Comparison of ENCODE assay signal across 8 cellular contexts in genomic region chr4:2412885-2413716, GRCh38. TPM values are rescaled to one million over a fixed set of nuclear protein-coding genes. Genes with fewer than 3 reads are reported as not detected.
DNase-seq lines count a peak whose midpoint lies in the region; ATAC-seq and TF ChIP-seq lines count a peak whose summit lies in the region.

No MANE protein-coding gene starts in this region.

- ATAC-seq in GM21360 (IDR thresholded peaks at IDR 0.05; ENCODE audit: unreplicated experiment) (peak; percentile 39), foreskin keratinocyte (peak; percentile 92)

- peak overlapping the region; percentile 13; the same call in 1 of the 2 replicates for H3K9ac ChIP-seq in HUES48 (ENCODE audit: low read depth, low read length)

- peaks cover 27% of the 10 kb centered on the region for H3K4me1 ChIP-seq in HUES48 (ENCODE audit: control insufficient read depth, insufficient read depth, low read length)
- H3K4me1 ChIP-seq in foreskin keratinocyte, result peaks cover 9% of the 10 kb centered on the region
- H3K4me1 ChIP-seq in neutrophil (ENCODE audit: control insufficient read depth in 1 of 2, insufficient read depth in 1 of 2, low read depth in 1 of 2, low read length in 1 of 2), result peaks cover 26 to 32% of the 10 kb centered on the region in 2 experiments

- H3K27ac ChIP-seq in HUES48 (ENCODE audit: low read depth, low read length), result peak overlapping the region; percentile 62
- H3K27ac ChIP-seq in foreskin keratinocyte, result peak overlapping the region; percentile 3
- no peak overlapping the region for H3K27ac ChIP-seq in neutrophil

- no peaks in the 10 kb centered on the region for H3K9me3 ChIP-seq in HUES48 (ENCODE audit: control insufficient read depth, insufficient read depth, low read length)
- H3K9me3 ChIP-seq in neutrophil, result no peaks in the 10 kb centered on the region

- peaks cover 50% of the 10 kb centered on the region for H3K27me3 ChIP-seq in HUES48 (ENCODE audit: control insufficient read depth, insufficient read depth, low read length)
- H3K27me3 ChIP-seq in foreskin keratinocyte, result peaks cover 34% of the 10 kb centered on the region
- H3K27me3 ChIP-seq in neutrophil, result peaks cover 76% of the 10 kb centered on the region

- peak; percentile 87 for DNase-seq in DMS 273 (lab: John Stamatoyannopoulos, UW; ENCODE audit: unreplicated experiment)
- peak; percentile 53 to 73 for DNase-seq in SHP77 (lab: John Stamatoyannopoulos, UW)
- peak; percentile 85 for DNase-seq in activated gamma-delta T cell (lab: John Stamatoyannopoulos, UW)
- peak; percentile 74 to 84 for DNase-seq in foreskin keratinocyte
- peak; percentile 87 for DNase-seq in stromal cell of bone marrow (ENCODE audit: low read depth)

- peak overlapping the region; percentile 46 for H3K4me3 ChIP-seq in HUES48 (ENCODE audit: low read depth, low read length)
- H3K4me3 ChIP-seq in neutrophil (ENCODE audit: low read depth in 1 of 2, low read length in 1 of 2), result peak overlapping the region; percentile 19 to 36

- TF ChIP-seq CTCF in foreskin keratinocyte (conservative IDR thresholded peaks at IDR 0.05), result peak; percentile 81
- no peak for TF ChIP-seq CTCF in neutrophil (IDR thresholded peaks at IDR 0.05)

- H3K36me3 ChIP-seq in HUES48 (ENCODE audit: control insufficient read depth, insufficient read depth, low read length), result no peaks in the 10 kb centered on the region
- no peaks in the 10 kb centered on the region for H3K36me3 ChIP-seq in neutrophil

RNA-seq across cellular contexts. Expression of gene ZFYVE28, which starts 5.3 kb away (rescaled TPM):
- 0.51 and 0.95 TPM in 2 replicates for total RNA-seq in foreskin keratinocyte
- polyA plus RNA-seq in foreskin keratinocyte, result 0.73 and 1.0 TPM in 2 replicates

RNA-seq across cellular contexts. Expression of gene CFAP99, which starts 5.7 kb away (rescaled TPM):
- not detected in 2 replicates for total RNA-seq in foreskin keratinocyte
- not detected in 2 replicates for polyA plus RNA-seq in foreskin keratinocyte

RNA-seq across cellular contexts. Expression of gene RNF4, which starts 55.8 kb away (rescaled TPM):
- 45.0 and 45.7 TPM in 2 replicates for total RNA-seq in foreskin keratinocyte
- polyA plus RNA-seq in foreskin keratinocyte, result 26.0 and 30.1 TPM in 2 replicates
